22 cellular contexts compared by ENCODE assay signal in the genomic region with DNA sequence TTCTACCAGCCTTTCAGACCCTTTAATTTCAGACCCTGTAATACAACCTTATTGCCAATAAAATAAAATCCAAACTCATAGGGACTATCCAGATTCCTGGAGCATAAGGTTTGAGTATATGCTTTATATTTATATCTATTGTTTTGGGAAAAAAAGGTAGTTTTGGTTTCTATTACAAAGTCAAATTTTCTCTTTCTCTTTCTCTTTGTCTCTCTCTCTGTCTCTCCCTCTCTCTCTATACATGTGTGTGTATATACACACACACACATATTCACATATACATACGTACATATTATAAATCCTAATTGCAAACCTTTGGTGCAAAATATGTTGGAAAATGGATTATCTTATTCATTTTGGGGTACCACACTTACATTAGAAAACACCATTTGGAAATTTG. TPM values are rescaled to one million over a fixed set of nuclear protein-coding genes. Genes with fewer than 3 reads are reported as not detected.
DNase-seq lines count a peak whose midpoint lies in the region; ATAC-seq and TF ChIP-seq lines count a peak whose summit lies in the region.
"Had no signal": no experiment of that assay in that cellular context is flagged by ENCODE, and none has a peak within 500 bp of the region (broad histone marks: within the 10 kb centered on the region; RNA-seq: fewer than 3 reads in every experiment).

No MANE protein-coding gene starts in this region.

- TF ChIP-seq CTCF in glutamatergic neuron (IDR thresholded peaks at IDR 0.05; ENCODE audit: partially characterized antibody, unreplicated experiment), result no peak

- H3K27me3 Mint-ChIP-seq in activated T-helper 2 cell treated with anti-CD3 and anti-CD28 coated beads, Interferon-gamma antibody, Interleukin-2, Interleukin-4, amounts not matched to agents 10 μg/mL and 5 μg/mL and 100 μg/mL, durations not matched to agents 14 hours and 24 hours and 36 hours (ENCODE audit: low read depth), result peaks cover 3% of the 10 kb centered on the region
- H3K27me3 Mint-ChIP-seq in glutamatergic neuron (ENCODE audit: unreplicated experiment), result no peaks in the 10 kb centered on the region
- H3K27me3 Mint-ChIP-seq: CD4-positive, CD25-positive, alpha-beta regulatory T cell; T-helper 17 cell had no signal

- no peaks in the 10 kb centered on the region for H3K9me3 Mint-ChIP-seq in activated T-helper 2 cell treated with anti-CD3 and anti-CD28 coated beads, Interferon-gamma antibody, Interleukin-2, Interleukin-4, amounts not matched to agents 10 μg/mL and 5 μg/mL and 100 μg/mL, durations not matched to agents 14 hours and 24 hours and 36 hours
- H3K9me3 Mint-ChIP-seq in glutamatergic neuron (ENCODE audit: unreplicated experiment), result no peaks in the 10 kb centered on the region
- H3K9me3 Mint-ChIP-seq: H9 had no signal

- peak overlapping the region; percentile 19 for H3K27ac Mint-ChIP-seq in activated T-helper 2 cell treated with anti-CD3 and anti-CD28 coated beads, Interferon-gamma antibody, Interleukin-2, Interleukin-4, amounts not matched to agents 10 μg/mL and 5 μg/mL and 100 μg/mL, durations not matched to agents 14 hours and 24 hours and 36 hours
- no peak overlapping the region for H3K27ac Mint-ChIP-seq in glutamatergic neuron (ENCODE audit: unreplicated experiment)
- H3K27ac Mint-ChIP-seq: CD4-positive, CD25-positive, alpha-beta regulatory T cell; GM23338; H9; T-helper 17 cell had no signal

- H3K4me3 Mint-ChIP-seq in activated T-helper 2 cell treated with anti-CD3 and anti-CD28 coated beads, Interferon-gamma antibody, Interleukin-2, Interleukin-4, amounts not matched to agents 10 μg/mL and 5 μg/mL and 100 μg/mL, durations not matched to agents 14 hours and 24 hours and 36 hours (ENCODE audit: low read depth), result no peak overlapping the region
- H3K4me3 Mint-ChIP-seq in glutamatergic neuron (ENCODE audit: unreplicated experiment), result no peak overlapping the region
- H3K4me3 Mint-ChIP-seq: CD4-positive, CD25-positive, alpha-beta regulatory T cell; GM23338; H9; T-helper 17 cell had no signal

- no peak for DNase-seq in activated T-helper 2 cell treated with anti-CD3 and anti-CD28 coated beads, Interferon-gamma antibody, Interleukin-2, Interleukin-4, amounts not matched to agents 10 μg/mL and 5 μg/mL and 100 μg/mL, durations not matched to agents 14 hours and 24 hours and 36 hours (ENCODE audit: low spot score)
- DNase-seq in activated CD4-positive, CD25-positive, alpha-beta regulatory T cell treated with anti-CD3 and anti-CD28 coated beads, Interleukin-2, amount 50 U/mL, for 72 hours, result no peak
- DNase-seq in glutamatergic neuron, result no peak
- DNase-seq: DMS153, DND-41, H9, NCI-H1092, NCI-H2029, NCI-H446, NCI-H524 treated with DMSO at 0.1 percent for 48 hours, NCI-H774, PC-9, SJCRH30, T-helper 17 cell had no signal

- peaks cover 22% of the 10 kb centered on the region for H3K4me1 Mint-ChIP-seq in activated T-helper 2 cell treated with anti-CD3 and anti-CD28 coated beads, Interferon-gamma antibody, Interleukin-2, Interleukin-4, amounts not matched to agents 10 μg/mL and 5 μg/mL and 100 μg/mL, durations not matched to agents 14 hours and 24 hours and 36 hours (ENCODE audit: low read depth)
- no peaks in the 10 kb centered on the region for H3K4me1 Mint-ChIP-seq in glutamatergic neuron (ENCODE audit: low read depth, unreplicated experiment)
- H3K4me1 Mint-ChIP-seq: T-helper 17 cell had no signal

- intact Hi-C loops in activated T-helper 2 cell treated with anti-CD3 and anti-CD28 coated beads, Interferon-gamma antibody, Interleukin-2, Interleukin-4, amounts not matched to agents 10 μg/mL and 5 μg/mL and 100 μg/mL, durations not matched to agents 14 hours and 24 hours and 36 hours (cut with micrococcal nuclease), result no loop called here

- ATAC-seq in GM18870 (IDR thresholded peaks at IDR 0.05; ENCODE audit: unreplicated experiment) (peak; percentile 79), GM19467 (IDR thresholded peaks at IDR 0.05; ENCODE audit: unreplicated experiment) (peak; percentile 59), HG03280 (IDR thresholded peaks at IDR 0.05; ENCODE audit: unreplicated experiment) (peak; percentile 71), GM18498 (IDR thresholded peaks at IDR 0.05; ENCODE audit: unreplicated experiment) (no peak)
- ATAC-seq: GM23338, Right ventricle myocardium inferior, SK-N-SH treated with all-trans-retinoic acid at 6 μM for 48 hours, T-helper 17 cell had no signal

- H3K36me3 Mint-ChIP-seq in activated T-helper 2 cell treated with anti-CD3 and anti-CD28 coated beads, Interferon-gamma antibody, Interleukin-2, Interleukin-4, amounts not matched to agents 10 μg/mL and 5 μg/mL and 100 μg/mL, durations not matched to agents 14 hours and 24 hours and 36 hours (ENCODE audit: low read depth), result no peaks in the 10 kb centered on the region
- no peaks in the 10 kb centered on the region for H3K36me3 Mint-ChIP-seq in glutamatergic neuron (ENCODE audit: unreplicated experiment)
- H3K36me3 Mint-ChIP-seq: CD4-positive, CD25-positive, alpha-beta regulatory T cell had no signal

RNA-seq across cellular contexts. Expression of a gene that starts 39.0 kb away (rescaled TPM):
- 0.80 and 1.1 TPM in 2 replicates for total RNA-seq in activated T-helper 2 cell treated with anti-CD3 and anti-CD28 coated beads, Interferon-gamma antibody, Interleukin-2, Interleukin-4, amounts not matched to agents 10 μg/mL and 5 μg/mL and 100 μg/mL, durations not matched to agents 14 hours and 24 hours and 36 hours
- 5.3 TPM for total RNA-seq in glutamatergic neuron (ENCODE audit: unreplicated experiment)

RNA-seq across cellular contexts. Expression of a gene that starts 51.3 kb away (rescaled TPM):
- 44.0 and 44.8 TPM in 2 replicates for total RNA-seq in activated T-helper 2 cell treated with anti-CD3 and anti-CD28 coated beads, Interferon-gamma antibody, Interleukin-2, Interleukin-4, amounts not matched to agents 10 μg/mL and 5 μg/mL and 100 μg/mL, durations not matched to agents 14 hours and 24 hours and 36 hours
- 38.1 TPM for total RNA-seq in glutamatergic neuron (ENCODE audit: unreplicated experiment)
